9 cellular contexts compared by ENCODE assay signal in genomic region chr12:56637621-56638020, GRCh38. TPM values are rescaled to one million over a fixed set of nuclear protein-coding genes. Genes with fewer than 3 reads are reported as not detected.
DNase-seq lines count a peak whose midpoint lies in the region; TF ChIP-seq lines count a peak whose summit lies in the region.
"Had no signal": no experiment of that assay in that cellular context is flagged by ENCODE, and none has a peak within 500 bp of the region (broad histone marks: within the 10 kb centered on the region; RNA-seq: fewer than 3 reads in every experiment).

No MANE protein-coding gene starts in this region.

- no peak overlapping the region for H3K27ac ChIP-seq in mammary epithelial cell (ENCODE audit: insufficient read depth, low read depth, low read length)
- peak overlapping the region in 4 of 5 donors; percentile 85 to 96 (median 94) for H3K27ac ChIP-seq in adrenal gland
- peak overlapping the region; percentile 66 for H3K27ac ChIP-seq in muscle layer of colon (ENCODE audit: low read depth, low read length)
- H3K27ac ChIP-seq in transverse colon, result peak overlapping the region; percentile 95 to 99 (median 96)

- H3K9ac ChIP-seq in mammary epithelial cell (ENCODE audit: insufficient read depth, low read length) (no peak overlapping the region), muscle layer of colon (ENCODE audit: low read length) (peak overlapping the region; percentile 35)

- CTCF ChIA-PET in MCF 10A (lab: Yijun Ruan, JAX), result interaction anchor here (0.6 kb wide), 1 partner anchor 11 kb away, joined by 4 read pairs; no protein-coding TSS in a partner anchor
- CTCF ChIA-PET in mammary epithelial cell (lab: Charles Lee; ENCODE audit: low non-redundant PET), result no interaction called here

- peaks cover 66% of the 10 kb centered on the region for H3K79me2 ChIP-seq in mammary epithelial cell (ENCODE audit: insufficient read depth, low read length)

- no peak overlapping the region for H2AFZ ChIP-seq in mammary epithelial cell (ENCODE audit: low read depth, low read length)

- no peak overlapping the region for H3K4me2 ChIP-seq in mammary epithelial cell (ENCODE audit: insufficient read depth, low read depth, low read length)

- H3K9me3 ChIP-seq in mammary epithelial cell (replicated peaks; ENCODE audit: insufficient read depth, low read length), result no peaks in the 10 kb centered on the region
- H3K9me3 ChIP-seq in adrenal gland (replicated peaks in 1 of 3), result no peaks in the 10 kb centered on the region
- no peaks in the 10 kb centered on the region for H3K9me3 ChIP-seq in muscle layer of colon (ENCODE audit: low read length)
- H3K9me3 ChIP-seq in transverse colon, result no peaks in the 10 kb centered on the region

- dilution Hi-C loops in mammary epithelial cell (cut with HindIII; ENCODE audit: low sequenced_read_pairs), result loop anchor here (5.0 kb wide), 3 partner anchors 35 to 210 kb away; no protein-coding TSS in a partner anchor

- peaks cover 44% of the 10 kb centered on the region for H3K4me1 Mint-ChIP-seq in MCF 10A (ENCODE audit: insufficient read depth, unreplicated experiment)

- no peak overlapping the region for H3K4me3 Mint-ChIP-seq in MCF 10A (ENCODE audit: unreplicated experiment)
- H3K4me3 Mint-ChIP-seq: T-helper 1 cell treated with Interleukin-12 subunit alpha and Interleukin-12 subunit beta and Interleukin-4 antibody, amounts not matched to agents 30 μg/mL and 1 μg/mL, for 36 hours had no signal

- H3K4me3 ChIP-seq in mammary epithelial cell (replicated peaks in 1 of 3; ENCODE audit: insufficient read depth in 1 of 3, low read depth in 2 of 3, low read length in 3 of 3), result no peak overlapping the region
- H3K4me3 ChIP-seq in adrenal gland, result no peak overlapping the region
- H3K4me3 ChIP-seq in muscle layer of colon (ENCODE audit: low read depth in 1 of 2, low read length in 2 of 2), result no peak overlapping the region
- H3K4me3 ChIP-seq in transverse colon, result no peak overlapping the region

- TF ChIP-seq POLR2A in adrenal gland (IDR thresholded peaks at IDR 0.05), result no peak
- TF ChIP-seq POLR2A in transverse colon (IDR thresholded peaks at IDR 0.05), result no peak
- no peak for TF ChIP-seq POLR2A in erythroblast (IDR thresholded peaks at IDR 0.05; ENCODE audit: low read length)

- peak overlapping the region; percentile 54 for H3K27ac Mint-ChIP-seq in MCF 10A (ENCODE audit: low read depth, unreplicated experiment)

- DNase-seq in MCF 10A (ENCODE audit: unreplicated experiment), result no peak
- no peak for DNase-seq in mammary epithelial cell
- DNase-seq in adrenal gland, result no peak
- no peak for DNase-seq in transverse colon
- no peak for DNase-seq in activated gamma-delta T cell treated with Interleukin-2 at 50 U/mL for 16 hours
- DNase-seq in erythroblast (lab: John Stamatoyannopoulos, UW), result no peak
- DNase-seq in NCI-H1417 treated with DMSO at 0.1 percent for 48 hours (lab: John Stamatoyannopoulos, UW), result no peak

- no peak for TF ChIP-seq EP300 in transverse colon (IDR thresholded peaks at IDR 0.05; ENCODE audit: low read depth)

- no TSS peak for BruUV-seq in MCF 10A (replicated peaks; lab: Mats Ljungman, UMichigan)
- BruUV-seq in mammary epithelial cell (replicated peaks; lab: Mats Ljungman, UMichigan), result no TSS peak

- intact Hi-C loops in MCF 10A (cut with micrococcal nuclease) (loop anchor here (1.0 to 5.0 kb wide), 4 partner anchors 9 to 350 kb away; partner anchors contain the start of gene NACA), mammary epithelial cell (cut with micrococcal nuclease) (loop anchor here (1.0 to 10.0 kb wide), 6 partner anchors 9 to 347 kb away; partner anchors contain the start of gene NACA), adrenal gland (cut with DNase I) (loop anchor here in 1 of 2 donors (10.0 kb wide), 1 partner anchor 123 kb away; no protein-coding TSS in a partner anchor), transverse colon (cut with DNase I; ENCODE audit: low total_unique reads) (loop anchor here (10.0 kb wide), 1 partner anchor 87 kb away; the partner anchor contains the start of gene NACA)

- POLR2A ChIA-PET in MCF 10A (lab: Yijun Ruan, JAX), result interaction anchor here (1.6 to 2.8 kb wide), 3 partner anchors 9 to 88 kb away, joined by 4 to 22 read pairs (median 11); partner anchors contain the start of genes NACA and PTGES3

- no peaks in the 10 kb centered on the region for H3K27me3 Mint-ChIP-seq in MCF 10A (ENCODE audit: insufficient read depth, unreplicated experiment)

- H3K36me3 ChIP-seq in mammary epithelial cell (ENCODE audit: insufficient read depth, low read length) (peaks cover 21% of the 10 kb centered on the region), adrenal gland (replicated peaks in 1 of 2) (peaks cover 0 to 55% of the 10 kb centered on the region in 2 donors), muscle layer of colon (ENCODE audit: insufficient read depth, low read length) (peaks cover 37% of the 10 kb centered on the region), transverse colon (peaks cover 0 to 51% (median 31%) of the 10 kb centered on the region in 4 donors)

- no peaks in the 10 kb centered on the region for H3K9me3 Mint-ChIP-seq in MCF 10A (ENCODE audit: unreplicated experiment)
- H3K9me3 Mint-ChIP-seq: T-helper 1 cell treated with Interleukin-12 subunit alpha and Interleukin-12 subunit beta and Interleukin-4 antibody, amounts not matched to agents 30 μg/mL and 1 μg/mL, for 36 hours had no signal

- no peaks in the 10 kb centered on the region for H4K20me1 ChIP-seq in mammary epithelial cell (ENCODE audit: insufficient read depth, low read length)

- no peak for TF ChIP-seq CTCF in MCF 10A (IDR thresholded peaks at IDR 0.05; ENCODE audit: unreplicated experiment)
- TF ChIP-seq CTCF in mammary epithelial cell (conservative IDR thresholded peaks at IDR 0.05 in 1 of 2, IDR thresholded peaks at IDR 0.05 in 1 of 2; ENCODE audit: extremely low read depth in 1 of 2, insufficient read depth in 1 of 2, low read depth in 1 of 2, low read length in 2 of 2), result no peak
- no peak for TF ChIP-seq CTCF in adrenal gland (IDR thresholded peaks at IDR 0.05)
- no peak for TF ChIP-seq CTCF in transverse colon (IDR thresholded peaks at IDR 0.05)

- peaks cover 60% of the 10 kb centered on the region for H3K36me3 Mint-ChIP-seq in MCF 10A (ENCODE audit: insufficient read depth, unreplicated experiment)

- in situ Hi-C loops in mammary epithelial cell (cut with MboI; ENCODE audit: low sequenced_read_pairs in 2 of 2) (loop anchor here in 1 of 2 donors (10.0 kb wide), 1 partner anchor 113 kb away; the partner anchor contains the start of gene RBMS2), transverse colon (cut with MboI; ENCODE audit: low pct_ligation_motif_present in 1 of 4, low pct_unique_long_range_greater_than_20kb in 1 of 4, low sequenced_read_pairs in 3 of 4) (no loop called here)

- H3K27me3 ChIP-seq in mammary epithelial cell (ENCODE audit: insufficient read depth, low read length), result no peaks in the 10 kb centered on the region
- no peaks in the 10 kb centered on the region for H3K27me3 ChIP-seq in adrenal gland
- no peaks in the 10 kb centered on the region for H3K27me3 ChIP-seq in muscle layer of colon (ENCODE audit: control insufficient read depth in 1 of 2, insufficient read depth in 2 of 2, low read length in 2 of 2)
- no peaks in the 10 kb centered on the region for H3K27me3 ChIP-seq in transverse colon

- 50% methylated on average over 2 of the region's 2 CpGs for WGBS in mammary epithelial cell (ENCODE audit: low coverage, missing lambda C conversion rate)
- WGBS in adrenal gland, 4 donors, result 49 to 53% (median 52%) methylated on average over 2 of the region's 2 CpGs
- 46 to 47% methylated on average over 2 of the region's 2 CpGs for WGBS in transverse colon (ENCODE audit: low coverage in 1 of 2), 2 donors

- peaks cover 15% of the 10 kb centered on the region for H3K4me1 ChIP-seq in mammary epithelial cell (ENCODE audit: insufficient read depth, low read length)
- peaks cover 26 to 39% of the 10 kb centered on the region in 2 donors for H3K4me1 ChIP-seq in adrenal gland (replicated peaks in 1 of 2)
- H3K4me1 ChIP-seq in muscle layer of colon (ENCODE audit: insufficient read depth, low read length), result peaks cover 36% of the 10 kb centered on the region
- H3K4me1 ChIP-seq in transverse colon, result peaks cover 19 to 56% (median 40%) of the 10 kb centered on the region in 4 donors

RNA-seq across cellular contexts. Expression of gene BAZ2A, which starts 7.5 kb away (rescaled TPM):
- total RNA-seq in MCF 10A (2022) (87.3 and 101 TPM in 2 replicates), mammary epithelial cell (10 to 100 TPM; 41.7 to 89.3 TPM), adrenal gland (10 to 100 TPM; 31.4 to 96.0 (median 80.0) TPM), transverse colon (100 to 1,000 TPM; 108 to 261 (median 124) TPM)
- polyA plus RNA-seq in mammary epithelial cell (43.8 TPM), adrenal gland (100 to 1,000 TPM in 1 of 3 donors, 10 to 100 TPM in 2; 21.9 to 115 (median 65.2) TPM)
- polyA minus RNA-seq in mammary epithelial cell, result 120 TPM

RNA-seq across cellular contexts. Expression of gene ATP5F1B, which starts 8.2 kb away (rescaled TPM):
- total RNA-seq in MCF 10A (2022), result 719 and 909 TPM in 2 replicates
- total RNA-seq in mammary epithelial cell, result 100 to 1,000 TPM; 374 to 617 TPM
- 1,026 TPM for polyA plus RNA-seq in mammary epithelial cell
- polyA minus RNA-seq in mammary epithelial cell, result 1,503 TPM
- 1,000 to 10,000 TPM in 1 of 8 donors, 100 to 1,000 TPM in 7; 512 to 1,073 (median 754) TPM for total RNA-seq in adrenal gland
- polyA plus RNA-seq in adrenal gland, result 1,000 to 10,000 TPM in 1 of 3 donors, 100 to 1,000 TPM in 2; 306 to 1,296 (median 573) TPM
- total RNA-seq in transverse colon, result 1,000 to 10,000 TPM in 1 of 4 donors, 100 to 1,000 TPM in 3; 442 to 1,000 (median 608) TPM

RNA-seq across cellular contexts. Expression of gene PTGES3, which starts 50.5 kb away (rescaled TPM):
- total RNA-seq in MCF 10A (2022), result 212 and 228 TPM in 2 replicates
- total RNA-seq in mammary epithelial cell, result 100 to 1,000 TPM in 1 of 2 donors, 10 to 100 TPM in 1; 63.5 to 197 TPM
- polyA plus RNA-seq in mammary epithelial cell, result 85.2 TPM
- polyA minus RNA-seq in mammary epithelial cell, result 76.3 TPM
- 100 to 1,000 TPM in 4 of 8 donors, 10 to 100 TPM in 4; 47.3 to 171 (median 115) TPM for total RNA-seq in adrenal gland
- 100 to 1,000 TPM in 1 of 3 donors, 10 to 100 TPM in 2; 49.1 to 296 (median 68.1) TPM for polyA plus RNA-seq in adrenal gland
- 100 to 1,000 TPM in 2 of 4 donors, 10 to 100 TPM in 2; 40.4 to 168 (median 102) TPM for total RNA-seq in transverse colon
